1 cellular context compared by ENCODE assay signal in genomic region chr3:41102053-41102556, GRCh38.
TF ChIP-seq lines count a peak whose summit lies in the region.

No MANE protein-coding gene starts in this region.

TF ChIP-seq in HepG2, 621 proteins besides CTCF, POLR2A, EP300 and RAD21 (continued from another document and continues in another):
- TF ChIP-seq ZNF740 (CRISPR knock-in tag; IDR thresholded peaks at IDR 0.05), result no peak
- no peak for TF ChIP-seq CCDC6 (CRISPR knock-in tag; IDR thresholded peaks at IDR 0.05)
- no peak for TF ChIP-seq CSRNP1 (CRISPR knock-in tag; IDR thresholded peaks at IDR 0.05)
- no peak for TF ChIP-seq ZFP90 (CRISPR knock-in tag; IDR thresholded peaks at IDR 0.05; ENCODE audit: borderline replicate concordance)
- peak; percentile 31; the same call in 1 of the 2 replicates for TF ChIP-seq ZNF205 (CRISPR knock-in tag; IDR thresholded peaks at IDR 0.05)
- peak; percentile 66; the same call in 1 of the 2 replicates for TF ChIP-seq ZNF614 (CRISPR knock-in tag; IDR thresholded peaks at IDR 0.05; ENCODE audit: borderline replicate concordance)
- TF ChIP-seq ZNF296 (CRISPR knock-in tag; conservative IDR thresholded peaks at IDR 0.05), result no peak
- TF ChIP-seq RNF2 (conservative IDR thresholded peaks at IDR 0.05; ENCODE audit: low read depth), result no peak
- TF ChIP-seq ZNF891 (CRISPR knock-in tag; IDR thresholded peaks at IDR 0.05), result no peak
- peak; percentile 37; the same call in 1 of the 2 replicates for TF ChIP-seq HOXA3 (CRISPR knock-in tag; IDR thresholded peaks at IDR 0.05)
- peak; percentile 22; the same call in 1 of the 2 replicates for TF ChIP-seq SOX5 (CRISPR knock-in tag; IDR thresholded peaks at IDR 0.05; ENCODE audit: borderline replicate concordance)
- no peak for TF ChIP-seq FOXP4 (CRISPR knock-in tag; IDR thresholded peaks at IDR 0.05)
- no peak for TF ChIP-seq ZNF333 (CRISPR knock-in tag; IDR thresholded peaks at IDR 0.05; ENCODE audit: borderline replicate concordance)
- TF ChIP-seq ZNF12 (CRISPR knock-in tag; IDR thresholded peaks at IDR 0.05), result peak; percentile 14; the same call in 1 of the 2 replicates
- no peak for TF ChIP-seq LCORL (IDR thresholded peaks at IDR 0.05)
- peak; percentile 52; the same call in 1 of the 2 replicates for TF ChIP-seq LCORL (CRISPR knock-in tag; IDR thresholded peaks at IDR 0.05)
- peak; percentile 20; the same call in 1 of the 2 replicates for TF ChIP-seq ZNF292 (CRISPR knock-in tag; IDR thresholded peaks at IDR 0.05; ENCODE audit: borderline replicate concordance, low read depth)
- TF ChIP-seq JUN (CRISPR knock-in tag; IDR thresholded peaks at IDR 0.05), result peak; percentile 75; the same call in 1 of the 2 replicates
- TF ChIP-seq CREB1 (IDR thresholded peaks at IDR 0.05), result no peak
- no peak for TF ChIP-seq CREB1 (CRISPR knock-in tag; IDR thresholded peaks at IDR 0.05)
- peak; percentile 69; the same call in 1 of the 2 replicates for TF ChIP-seq ZNF670 (CRISPR knock-in tag; IDR thresholded peaks at IDR 0.05; ENCODE audit: borderline replicate concordance)
- peak; percentile 75; the same call in 1 of the 2 replicates for TF ChIP-seq ARID5B (CRISPR knock-in tag; IDR thresholded peaks at IDR 0.05)
- TF ChIP-seq ZNF34 (CRISPR knock-in tag; IDR thresholded peaks at IDR 0.05; ENCODE audit: borderline replicate concordance), result no peak
- TF ChIP-seq CEBPG (CRISPR knock-in tag; IDR thresholded peaks at IDR 0.05), result peak; percentile 86
- peak; percentile 41 for TF ChIP-seq RARA (CRISPR knock-in tag; IDR thresholded peaks at IDR 0.05)
- peak; percentile 66; the same call in 1 of the 2 replicates for TF ChIP-seq ZNF792 (CRISPR knock-in tag; IDR thresholded peaks at IDR 0.05)
- TF ChIP-seq PCBP1 (IDR thresholded peaks at IDR 0.05; ENCODE audit: borderline replicate concordance, low read depth, low read length), result no peak
- peak; percentile 94 for TF ChIP-seq HNF4A (CRISPR knock-in tag; IDR thresholded peaks at IDR 0.05)
- TF ChIP-seq PHF20 (CRISPR knock-in tag; IDR thresholded peaks at IDR 0.05), result no peak
- TF ChIP-seq NR2C2 (CRISPR knock-in tag; IDR thresholded peaks at IDR 0.05; ENCODE audit: borderline replicate concordance), result 0 out of 2 replicates have a peak, but pooled peaks have one; percentile 29
- TF ChIP-seq IKZF5 (CRISPR knock-in tag; IDR thresholded peaks at IDR 0.05), result 0 out of 2 replicates have a peak, but pooled peaks have one; percentile 30
- TF ChIP-seq ZFX (CRISPR knock-in tag; IDR thresholded peaks at IDR 0.05; ENCODE audit: low read depth), result no peak
- TF ChIP-seq ZNF160 (CRISPR knock-in tag; IDR thresholded peaks at IDR 0.05), result 0 out of 2 replicates have a peak, but pooled peaks have one; percentile 8
- peak; percentile 48; the same call in 1 of the 2 replicates for TF ChIP-seq ZNF788 (CRISPR knock-in tag; IDR thresholded peaks at IDR 0.05; ENCODE audit: borderline replicate concordance)
- TF ChIP-seq RXRB (CRISPR knock-in tag; IDR thresholded peaks at IDR 0.05; ENCODE audit: borderline replicate concordance), result peak; percentile 50; the same call in 1 of the 2 replicates
- TF ChIP-seq ZNF224 (CRISPR knock-in tag; IDR thresholded peaks at IDR 0.05), result no peak
- no peak for TF ChIP-seq HIVEP1 (CRISPR knock-in tag; IDR thresholded peaks at IDR 0.05)
- no peak for TF ChIP-seq ARHGAP35 (CRISPR knock-in tag; IDR thresholded peaks at IDR 0.05; ENCODE audit: borderline replicate concordance)
- TF ChIP-seq ZNF574 (CRISPR knock-in tag; IDR thresholded peaks at IDR 0.05), result no peak
- TF ChIP-seq SYNCRIP (IDR thresholded peaks at IDR 0.05; ENCODE audit: insufficient read depth, low read depth, low read length), result no peak
- TF ChIP-seq SNAI1 (CRISPR knock-in tag; IDR thresholded peaks at IDR 0.05; ENCODE audit: borderline replicate concordance), result no peak
- TF ChIP-seq HNF4G (IDR thresholded peaks at IDR 0.05; ENCODE audit: borderline replicate concordance, low read depth, low read length), result peak; percentile 84
- no peak for TF ChIP-seq HNF4G (CRISPR knock-in tag; IDR thresholded peaks at IDR 0.05; ENCODE audit: borderline replicate concordance, low read depth)
- TF ChIP-seq HNRNPUL1 (IDR thresholded peaks at IDR 0.05; ENCODE audit: low read depth, low read length), result no peak
- TF ChIP-seq SOX6 (IDR thresholded peaks at IDR 0.05), result no peak
- TF ChIP-seq SOX6 (CRISPR knock-in tag; IDR thresholded peaks at IDR 0.05), result peak; percentile 59
- TF ChIP-seq MAZ (IDR thresholded peaks at IDR 0.05; ENCODE audit: borderline replicate concordance, low read depth, low read length), result no peak
- no peak for TF ChIP-seq MAZ (CRISPR knock-in tag; IDR thresholded peaks at IDR 0.05; ENCODE audit: low read depth)
- TF ChIP-seq ZBED4 (CRISPR knock-in tag; IDR thresholded peaks at IDR 0.05; ENCODE audit: borderline replicate concordance), result 0 out of 2 replicates have a peak, but pooled peaks have one; percentile 12
- TF ChIP-seq ZNF503 (CRISPR knock-in tag; IDR thresholded peaks at IDR 0.05), result no peak
